ENCODE assay signal across 1 cellular context in the genomic region with DNA sequence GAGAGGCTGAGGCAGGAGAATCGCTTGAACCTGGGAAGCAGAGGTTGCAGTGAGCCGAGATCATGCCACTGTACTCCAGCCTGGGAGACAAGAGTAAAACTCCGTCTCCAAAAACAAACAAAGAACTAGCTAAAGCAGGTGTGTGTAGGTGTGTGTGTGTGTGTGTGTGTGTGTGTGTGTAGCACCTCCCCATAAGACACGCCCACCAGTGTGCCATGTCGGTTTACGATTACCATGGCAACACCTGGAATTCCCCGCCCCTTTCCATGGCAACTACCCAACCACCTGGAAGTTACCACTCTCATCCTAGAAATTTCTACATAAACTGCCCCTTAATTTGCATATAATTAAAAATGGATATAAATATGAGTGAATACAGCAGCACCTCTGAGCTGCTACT.
TF ChIP-seq lines count a peak whose summit lies in the region.

No MANE protein-coding gene starts in this region.

TF ChIP-seq in SK-N-SH, 30 proteins besides CTCF, POLR2A, EP300 and RAD21 (continued from another document):
- TF ChIP-seq, protein P1, sequence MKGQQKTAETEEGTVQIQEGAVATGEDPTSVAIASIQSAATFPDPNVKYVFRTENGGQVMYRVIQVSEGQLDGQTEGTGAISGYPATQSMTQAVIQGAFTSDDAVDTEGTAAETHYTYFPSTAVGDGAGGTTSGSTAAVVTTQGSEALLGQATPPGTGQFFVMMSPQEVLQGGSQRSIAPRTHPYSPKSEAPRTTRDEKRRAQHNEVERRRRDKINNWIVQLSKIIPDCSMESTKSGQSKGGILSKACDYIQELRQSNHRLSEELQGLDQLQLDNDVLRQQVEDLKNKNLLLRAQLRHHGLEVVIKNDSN (IDR thresholded peaks at IDR 0.05; ENCODE audit: borderline replicate concordance, low read depth) = no peak
- no peak for TF ChIP-seq CHD2 (IDR thresholded peaks at IDR 0.05; ENCODE audit: low read length, partially characterized antibody)
- TF ChIP-seq TEAD4 (IDR thresholded peaks at IDR 0.05; ENCODE audit: borderline replicate concordance, insufficient read depth) = no peak
- no peak for TF ChIP-seq RCOR1 (IDR thresholded peaks at IDR 0.05; ENCODE audit: low read length)
- TF ChIP-seq, protein P2, sequence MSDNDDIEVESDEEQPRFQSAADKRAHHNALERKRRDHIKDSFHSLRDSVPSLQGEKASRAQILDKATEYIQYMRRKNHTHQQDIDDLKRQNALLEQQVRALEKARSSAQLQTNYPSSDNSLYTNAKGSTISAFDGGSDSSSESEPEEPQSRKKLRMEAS (IDR thresholded peaks at IDR 0.05; ENCODE audit: low read depth) = no peak
- TF ChIP-seq POLR2AphosphoS5 (IDR thresholded peaks at IDR 0.05; ENCODE audit: low read depth, low read length) = no peak
- no peak for TF ChIP-seq JUND (IDR thresholded peaks at IDR 0.05)
- no peak for TF ChIP-seq RXRA (IDR thresholded peaks at IDR 0.05; ENCODE audit: borderline replicate concordance, low read depth)
- TF ChIP-seq, protein P3, sequence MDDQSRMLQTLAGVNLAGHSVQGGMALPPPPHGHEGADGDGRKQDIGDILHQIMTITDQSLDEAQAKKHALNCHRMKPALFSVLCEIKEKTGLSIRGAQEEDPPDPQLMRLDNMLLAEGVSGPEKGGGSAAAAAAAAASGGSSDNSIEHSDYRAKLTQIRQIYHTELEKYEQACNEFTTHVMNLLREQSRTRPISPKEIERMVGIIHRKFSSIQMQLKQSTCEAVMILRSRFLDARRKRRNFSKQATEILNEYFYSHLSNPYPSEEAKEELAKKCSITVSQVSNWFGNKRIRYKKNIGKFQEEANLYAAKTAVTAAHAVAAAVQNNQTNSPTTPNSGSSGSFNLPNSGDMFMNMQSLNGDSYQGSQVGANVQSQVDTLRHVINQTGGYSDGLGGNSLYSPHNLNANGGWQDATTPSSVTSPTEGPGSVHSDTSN (IDR thresholded peaks at IDR 0.05) = no peak
- TF ChIP-seq TCF12 (IDR thresholded peaks at IDR 0.05) = no peak
- TF ChIP-seq NFIC (IDR thresholded peaks at IDR 0.05; ENCODE audit: borderline replicate concordance) = no peak
- no peak for TF ChIP-seq FOXM1 (IDR thresholded peaks at IDR 0.05; ENCODE audit: low read depth)
- no peak for TF ChIP-seq NRF1 (IDR thresholded peaks at IDR 0.05; ENCODE audit: low read depth, low read length)
- no peak for TF ChIP-seq GATA2 (CRISPR knock-in tag; IDR thresholded peaks at IDR 0.05)
